13 cellular contexts compared by ENCODE assay signal in genomic region chr13:99626461-99627082, GRCh38. TPM values are rescaled to one million over a fixed set of nuclear protein-coding genes. Genes with fewer than 3 reads are reported as not detected.
A peak's percentile ranks its signal among the peaks of the same experiment; 100 is the strongest.
DNase-seq lines count a peak whose midpoint lies in the region; ATAC-seq, FAIRE-seq and TF ChIP-seq lines count a peak whose summit lies in the region.
"Had no signal": no experiment of that assay in that cellular context is flagged by ENCODE, and none has a peak within 500 bp of the region (broad histone marks: within the 10 kb centered on the region; RNA-seq: fewer than 3 reads in every experiment).

No MANE protein-coding gene starts in this region.

- DNase-seq in COLO829 (ENCODE audit: low spot score) (peak; percentile 59), RCC 7860 (ENCODE audit: low spot score) (peak; percentile 45), epithelial cell of esophagus (ENCODE audit: low read depth) (peak; percentile 31), non-pigmented ciliary epithelial cell (ENCODE audit: low read depth) (peak; percentile 43), SJCRH30 (no peak), C1 segment of cervical spinal cord (lab: John Stamatoyannopoulos, UW) (no peak), NCI-H748 treated with DMSO at 0.1 percent for 48 hours (lab: John Stamatoyannopoulos, UW) (no peak)
- DNase-seq: activated T-cell treated with anti-CD3 and anti-CD28 coated beads, Interleukin-2, amount 50 U/mL, for 4 hours; COR-L47; MV-4-11; stimulated activated CD4-positive, alpha-beta T cell treated with anti-CD3 and anti-CD28 coated beads, Interleukin-4, amount 100 ng/mL, for 1 hour had no signal

- no peaks in the 10 kb centered on the region for H3K9me3 ChIP-seq in SJCRH30 (replicated peaks)

- FAIRE-seq in RCC 7860 (lab: Jason Lieb, UNC) = peak; percentile 79
- FAIRE-seq: GM18507 had no signal

- H3K4me3 ChIP-seq in epithelial cell of esophagus (ENCODE audit: low read length) (no peak overlapping the region), SJCRH30 (no peak overlapping the region)

- no peaks in the 10 kb centered on the region for H3K27me3 ChIP-seq in SJCRH30

- ATAC-seq in HG02970 (IDR thresholded peaks at IDR 0.05; ENCODE audit: low FRiP score, unreplicated experiment) = no peak
- ATAC-seq: activated T-cell treated with anti-CD3 and anti-CD28 coated beads, Interleukin-2, amount 50 U/mL, for 4 hours had no signal

- no peaks in the 10 kb centered on the region for H3K36me3 ChIP-seq in SJCRH30

- no peak overlapping the region for H3K27ac ChIP-seq in SJCRH30

- H3K4me1 ChIP-seq in SJCRH30 = peaks cover 4% of the 10 kb centered on the region

- no peak for TF ChIP-seq CTCF in epithelial cell of esophagus (IDR thresholded peaks at IDR 0.05; ENCODE audit: insufficient read depth, low read depth, low read length, missing control alignments)

RNA-seq across cellular contexts. Expression of gene CLYBL, which starts 20.1 kb away (rescaled TPM):
- total RNA-seq in SJCRH30 (2014; rRNA removed; shearing (Covaris generic)) = 0.02 and 0.46 TPM in 2 replicates

Comparison
In these comparisons a context has a peak if more than half of its experiments do, and no peak if none do; other contexts are left out.
1. DNase-seq: peak in COLO829 (single experiment), RCC 7860 (single experiment), epithelial cell of esophagus (single experiment) and non-pigmented ciliary epithelial cell (single experiment); none in SJCRH30 (0 of 2), C1 segment of cervical spinal cord (0 of 14) and NCI-H748 treated with DMSO at 0.1 percent for 48 hours (single experiment).